ENCODE assay signal across 9 cellular contexts in the genomic region with DNA sequence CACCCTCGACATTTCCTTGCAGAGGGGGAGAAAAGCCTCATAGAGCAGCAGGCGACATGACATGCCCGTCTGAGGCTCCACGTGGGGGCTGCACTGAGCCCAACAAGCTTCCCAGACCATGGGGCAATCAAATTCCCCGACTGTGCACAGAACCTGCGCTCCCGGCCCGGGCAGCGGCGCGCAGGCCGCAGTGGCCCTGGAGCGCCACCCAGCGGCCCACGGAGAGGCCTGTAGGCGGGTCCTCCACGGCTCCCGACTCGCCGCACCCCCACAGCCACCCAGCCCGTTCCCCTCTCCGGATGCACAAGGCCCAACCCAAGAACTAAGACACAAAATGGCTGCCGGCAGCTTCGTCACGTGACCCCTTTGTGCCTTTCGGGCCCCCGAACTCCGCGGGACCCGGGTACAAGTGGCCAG. TPM values are rescaled to one million over a fixed set of nuclear protein-coding genes. Genes with fewer than 3 reads are reported as not detected.
DNase-seq lines count a peak whose midpoint lies in the region; ATAC-seq, FAIRE-seq and TF ChIP-seq lines count a peak whose summit lies in the region.
"Had no signal": no experiment of that assay in that cellular context is flagged by ENCODE, and none has a peak within 500 bp of the region (broad histone marks: within the 10 kb centered on the region; RNA-seq: fewer than 3 reads in every experiment).

No MANE protein-coding gene starts in this region.

- H3K9me3 ChIP-seq in K562 (replicated peaks; ENCODE audit: control insufficient read depth, insufficient read depth, low read depth, low read length): no peaks in the 10 kb centered on the region

- no peak for TF ChIP-seq POLR2A in K562 (conservative IDR thresholded peaks at IDR 0.05)

- peak; percentile 87 to 93 for DNase-seq in activated CD8-positive, alpha-beta memory T cell treated with anti-CD3 and anti-CD28 coated beads for 1 hour (ENCODE audit: extremely low read depth in 1 of 2, low read depth in 1 of 2)
- DNase-seq in activated CD8-positive, alpha-beta memory T cell treated with anti-CD3 and anti-CD28 coated beads for 24 hours: no peak
- DNase-seq in NCI-H187 treated with DMSO at 0.1 percent for 48 hours (lab: John Stamatoyannopoulos, UW): peak; percentile 52
- DNase-seq in T-helper 22 cell (ENCODE audit: low read depth): peak; percentile 93
- peak; percentile 81 to 96 (median 91) for DNase-seq in K562 (ENCODE audit: extremely low read depth in 1 of 4, low spot score in 3 of 4)
- DNase-seq in iPS DF 19.7 (ENCODE audit: low read depth, low spot score): peak; percentile 65
- peak; percentile 97 for DNase-seq in sciatic nerve (ENCODE audit: low spot score)

- H3K4me1 ChIP-seq in K562 (replicated peaks in 1 of 2; ENCODE audit: control insufficient read depth in 2 of 2, insufficient read depth in 2 of 2, low read length in 2 of 2): peaks cover 24 to 27% of the 10 kb centered on the region in 2 experiments; a peak in 4 of 5 replicates

- intact Hi-C loops in K562 (cut with micrococcal nuclease) (loop anchor here (2.0 kb wide), 2 partner anchors 21 to 89 kb away; no protein-coding TSS in a partner anchor), sciatic nerve (cut with DNase I) (no loop called here)

- CTCF ChIA-PET in K562 (lab: Yijun Ruan, JAX; ENCODE audit: low intra/inter-chr PET ratio): interaction anchor here (0.6 to 1.4 kb wide), 5 partner anchors 22 to 510 kb away, joined by 3 to 4 read pairs (median 4); no protein-coding TSS in a partner anchor

- peak; percentile 95 to 96 (median 95) for TF ChIP-seq CTCF in K562 (IDR thresholded peaks at IDR 0.05 in 2 of 3, conservative IDR thresholded peaks at IDR 0.05 in 1 of 3; ENCODE audit: insufficient read depth in 2 of 3, low read depth in 1 of 3, low read length in 3 of 3)

- POLR2A ChIA-PET in K562 (lab: Yijun Ruan, JAX): interaction anchor here (0.6 to 2.7 kb wide), 9 partner anchors 8 to 210 kb away, joined by 3 to 19 read pairs (median 4); no protein-coding TSS in a partner anchor

- BruUV-seq in K562 (replicated peaks; lab: Mats Ljungman, UMichigan): no TSS peak

- TF ChIP-seq EP300 in K562 (IDR thresholded peaks at IDR 0.05; ENCODE audit: low read length): no peak

- H2AFZ ChIP-seq in K562 (ENCODE audit: low read depth, low read length): peak overlapping the region; percentile 76

- no peaks in the 10 kb centered on the region for H3K27me3 ChIP-seq in K562 (ENCODE audit: control insufficient read depth in 2 of 2, insufficient read depth in 2 of 2, low read length in 2 of 2)

- peak overlapping the region; percentile 74 for H3K4me3 ChIP-seq in K562

- 0 out of 2 replicates have a peak, but pooled peaks cover 4% of the 10 kb centered on the region for H4K20me1 ChIP-seq in K562 (replicated peaks; ENCODE audit: control insufficient read depth, insufficient read depth, low read length)

- peak; percentile 90 for FAIRE-seq in K562 (lab: Jason Lieb, UNC)
- FAIRE-seq: A204.1 had no signal

- peak overlapping the region; percentile 99 to 100 for H3K9ac ChIP-seq in K562 (ENCODE audit: insufficient read depth in 1 of 2, low read depth in 2 of 2, low read length in 2 of 2)

- no peaks in the 10 kb centered on the region for H3K9me1 ChIP-seq in K562 (ENCODE audit: control insufficient read depth, insufficient read depth, low read length)

- H3K36me3 ChIP-seq in K562 (ENCODE audit: control insufficient read depth, insufficient read depth, low read length): peaks cover 17% of the 10 kb centered on the region

- peaks cover 85% of the 10 kb centered on the region for H3K79me2 ChIP-seq in K562 (ENCODE audit: control insufficient read depth, insufficient read depth, low read length)

- peak overlapping the region; percentile 98 for H3K27ac ChIP-seq in K562 (ENCODE audit: extremely low read depth, low read depth, low read length)

- in situ Hi-C loops in K562 (cut with MboI): loop anchor here (10.0 kb wide), 1 partner anchor 291 kb away; the partner anchor contains the start of gene KIF5B

- WGBS in K562 (ENCODE audit: insufficient coverage, low coverage, missing lambda C conversion rate): 2% methylated on average over 29 of the region's 30 CpGs

- H3K4me2 ChIP-seq in K562 (ENCODE audit: insufficient read depth, low read length): peak overlapping the region; percentile 90

- TF ChIP-seq RAD21 in K562 (CRISPR knock-in tag; conservative IDR thresholded peaks at IDR 0.05 in 1 of 2, IDR thresholded peaks at IDR 0.05 in 1 of 2): peak; percentile 83 to 86

- ATAC-seq in HG02973 (IDR thresholded peaks at IDR 0.05; ENCODE audit: unreplicated experiment) (peak; percentile 80), K562 (peak; percentile 91), sciatic nerve (peak; percentile 98)

TF ChIP-seq in K562, 482 proteins besides CTCF, POLR2A, EP300 and RAD21 (continues in another document):
- TF ChIP-seq KAT7 (CRISPR knock-in tag; IDR thresholded peaks at IDR 0.05; ENCODE audit: borderline replicate concordance) (no peak; the same call in 1 of the 2 replicates), ZNF655 (CRISPR knock-in tag; IDR thresholded peaks at IDR 0.05) (no peak), PHB2 (IDR thresholded peaks at IDR 0.05; ENCODE audit: low read depth) (no peak), ZC3H11A (IDR thresholded peaks at IDR 0.05; ENCODE audit: low read depth, low read length) (no peak), ZBTB17 (CRISPR knock-in tag; IDR thresholded peaks at IDR 0.05) (no peak), ZNF24 (IDR thresholded peaks at IDR 0.05) (no peak), YBX1 (IDR thresholded peaks at IDR 0.05) (no peak), ZNF445 (CRISPR knock-in tag; IDR thresholded peaks at IDR 0.05; ENCODE audit: low read depth) (no peak), ARID2 (IDR thresholded peaks at IDR 0.05) (peak; percentile 70)
- TF ChIP-seq, protein P1, sequence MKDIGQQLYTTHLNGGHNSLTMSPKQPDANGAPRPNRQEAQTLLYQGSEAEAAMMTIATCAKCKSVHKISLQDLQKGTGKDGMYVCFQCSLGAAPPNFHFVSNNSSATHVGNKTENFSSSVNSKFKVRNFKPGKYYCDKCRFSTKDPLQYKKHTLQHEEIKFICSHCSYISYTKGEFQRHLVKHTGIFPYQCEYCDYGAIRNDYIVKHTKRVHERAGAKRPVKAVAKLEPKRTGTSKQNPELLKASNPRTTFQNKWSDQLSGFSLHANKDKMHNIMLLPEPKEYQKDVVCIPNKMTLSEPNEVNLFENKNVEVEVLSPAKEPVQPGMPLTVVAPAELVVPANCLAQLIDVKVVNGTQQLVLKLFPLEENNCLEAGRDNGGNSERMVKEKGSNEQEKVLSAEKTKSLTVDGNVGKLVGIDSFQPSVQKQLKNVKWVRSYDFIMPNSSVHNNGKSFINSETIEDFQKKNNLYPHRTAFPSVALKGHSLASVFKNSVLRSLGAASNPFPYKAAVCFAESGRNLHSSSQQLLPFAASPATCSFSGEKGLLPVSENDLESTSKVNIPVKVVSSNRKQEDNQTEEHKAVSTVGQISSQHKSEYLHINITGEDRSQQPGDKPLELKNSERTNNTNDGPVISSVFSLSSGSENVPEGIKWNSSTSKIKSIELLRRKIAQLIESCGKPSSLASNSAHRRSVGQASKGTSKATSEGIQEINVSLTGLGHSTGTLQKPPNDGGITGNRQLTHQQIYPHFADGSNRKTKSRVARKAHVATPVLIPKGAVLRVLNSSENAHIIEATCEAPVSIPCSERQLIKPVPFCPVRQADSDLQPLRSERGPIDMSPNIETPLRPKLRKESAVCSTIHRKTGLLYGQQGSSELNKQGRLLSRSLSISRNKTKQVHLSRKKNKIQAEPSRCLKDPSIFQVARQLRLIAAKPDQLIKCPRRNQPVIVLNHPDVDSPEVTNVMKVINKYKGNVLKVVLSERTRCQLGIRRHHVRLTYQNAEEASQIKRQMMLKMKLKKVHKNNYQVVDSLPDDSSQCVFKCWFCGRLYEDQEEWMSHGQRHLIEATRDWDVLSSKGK (CRISPR knock-in tag; IDR thresholded peaks at IDR 0.05): no peak
- TF ChIP-seq, protein P2, sequence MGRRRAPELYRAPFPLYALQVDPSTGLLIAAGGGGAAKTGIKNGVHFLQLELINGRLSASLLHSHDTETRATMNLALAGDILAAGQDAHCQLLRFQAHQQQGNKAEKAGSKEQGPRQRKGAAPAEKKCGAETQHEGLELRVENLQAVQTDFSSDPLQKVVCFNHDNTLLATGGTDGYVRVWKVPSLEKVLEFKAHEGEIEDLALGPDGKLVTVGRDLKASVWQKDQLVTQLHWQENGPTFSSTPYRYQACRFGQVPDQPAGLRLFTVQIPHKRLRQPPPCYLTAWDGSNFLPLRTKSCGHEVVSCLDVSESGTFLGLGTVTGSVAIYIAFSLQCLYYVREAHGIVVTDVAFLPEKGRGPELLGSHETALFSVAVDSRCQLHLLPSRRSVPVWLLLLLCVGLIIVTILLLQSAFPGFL (CRISPR knock-in tag; IDR thresholded peaks at IDR 0.05): no peak

RNA-seq across cellular contexts. Expression of gene EPC1, which starts 0.8 kb away (rescaled TPM):
- 60.0 and 102 TPM in 2 replicates for total RNA-seq in K562 (2011; cell fraction: chromatin; rRNA removed; ENCODE audit: low replicate concordance)
- total RNA-seq in K562 (2011; cell fraction: nucleolus; rRNA removed): 40.2 and 50.7 TPM in 2 replicates
- 70.0 and 75.9 TPM in 2 replicates for total RNA-seq in K562 (2011; cell fraction: nucleoplasm; rRNA removed)
- total RNA-seq in K562 (2014; rRNA removed) (16.1 and 27.6 TPM in 2 replicates), K562 (2014; rRNA removed; fragmentation: Illumina TruSeq; extraction: Trizol) (14.1 and 15.9 TPM in 2 replicates), K562 (2015; rRNA removed; fragmentation: Illumina TruSeq; extraction: Trizol) (15.6 and 18.7 TPM in 2 replicates), K562 (2021) (21.3 and 25.7 TPM in 2 replicates), sciatic nerve (63.6 TPM)
- polyA plus RNA-seq in K562 (2011; rRNA removed) (43.6 and 48.7 TPM in 2 replicates), K562 (2014; fragmentation: Illumina TruSeq; extraction: Trizol) (21.6 and 24.2 TPM in 2 replicates), K562 (2014; fragmentation: Nextera tagmentation; extraction: Ambion mirVana) (1 to 10 TPM; 7.0 to 7.2 TPM), K562 (2014; rRNA removed) (29.8 and 32.1 TPM in 2 replicates)
- polyA plus RNA-seq in K562 (2011; cell fraction: cytosol; rRNA removed): 30.4 and 33.0 TPM in 2 replicates
- polyA plus RNA-seq in K562 (2011; cell fraction: nucleus; rRNA removed): 81.3 and 107 TPM in 2 replicates
- polyA plus RNA-seq in K562 (2012): 15.3 and 19.4 TPM in 2 replicates
- polyA minus RNA-seq in K562 (2011; rRNA and poly(A)+ RNA removed): 77.5 and 80.6 TPM in 2 replicates
- polyA minus RNA-seq in K562 (2011; cell fraction: cytosol; rRNA and poly(A)+ RNA removed): 15.9 and 21.8 TPM in 2 replicates
- 36.1 and 82.8 TPM in 2 replicates for polyA minus RNA-seq in K562 (2011; cell fraction: nucleus; rRNA and poly(A)+ RNA removed)
